In genomic region chr3:125925727-125926126, GRCh38 we compare ENCODE assay signal across 13 cellular contexts. TPM values are rescaled to one million over a fixed set of nuclear protein-coding genes. Genes with fewer than 3 reads are reported as not detected.
"Had no signal": no experiment of that assay in that cellular context is flagged by ENCODE, and none has a peak within 500 bp of the region (broad histone marks: within the 10 kb centered on the region; RNA-seq: fewer than 3 reads in every experiment).

No MANE protein-coding gene starts in this region.

RNA-seq across cellular contexts. Expression of gene ROPN1B, which starts 43.3 kb away (rescaled TPM):
- total RNA-seq: activated naive CD4-positive, alpha-beta T cell treated with anti-CD3 and anti-CD28 coated beads for 36 hours; activated naive CD4-positive, alpha-beta T cell treated with anti-CD3 and anti-CD28 coated beads, Interleukin-2, amount 50 U/mL, for 72 hours; activated naive CD8-positive, alpha-beta T cell treated with anti-CD3 and anti-CD28 coated beads for 36 hours; activated naive CD8-positive, alpha-beta T cell treated with anti-CD3 and anti-CD28 coated beads, Interleukin-2, amount 10 ng/mL, durations not matched to agents 7 days and 5 days; activated T-cell treated with anti-CD3 and anti-CD28 coated beads, Interleukin-2, amount 50 U/mL, for 4 hours; activated T-cell treated with anti-CD3 and anti-CD28 coated beads, Interleukin-2, amount 50 U/mL, for 72 hours; activated T-helper 1 cell treated with anti-CD3 and anti-CD28 coated beads, Interleukin-12 subunit alpha, Interleukin-12 subunit beta, Interleukin-2, Interleukin-4 antibody, amounts not matched to agents 30 ng/mL and 10 ng/mL and 1 ng/mL, durations not matched to agents 14 hours and 24 hours and 36 hours; activated T-helper 17 cell treated with anti-CD3 and anti-CD28 coated beads, Interleukin-2, amount 50 U/mL, for 72 hours; activated T-helper 2 cell treated with anti-CD3 and anti-CD28 coated beads, Interferon-gamma antibody, Interleukin-2, Interleukin-4, amounts not matched to agents 10 μg/mL and 5 μg/mL and 100 μg/mL, durations not matched to agents 14 hours and 24 hours and 36 hours; ascending aorta; astrocyte; bronchial epithelial cell; cardiac muscle cell had no signal
